Comparison of ENCODE assay signal across 18 cellular contexts in genomic region chr12:124302807-124303578, GRCh38. TPM values are rescaled to one million over a fixed set of nuclear protein-coding genes. Genes with fewer than 3 reads are reported as not detected.
DNase-seq lines count a peak whose midpoint lies in the region; ATAC-seq and TF ChIP-seq lines count a peak whose summit lies in the region.
"Had no signal": no experiment of that assay in that cellular context is flagged by ENCODE, and none has a peak within 500 bp of the region (broad histone marks: within the 10 kb centered on the region; RNA-seq: fewer than 3 reads in every experiment).

No MANE protein-coding gene starts in this region.

- in situ Hi-C loops in IMR-90 (cut with MboI; ENCODE audit: low sequenced_read_pairs): no loop called here

- H3K4ac ChIP-seq in IMR-90 (ENCODE audit: low read depth, low read length): no peak overlapping the region

- 57% methylated on average over 7 of the region's 27 CpGs; no CpG with 5 or more reads in 1 of the 2 experiments for WGBS in IMR-90 (ENCODE audit: extremely low coverage in 2 of 2, insufficient read length in 1 of 2), 2 experiments

- CTCF ChIA-PET in IMR-90 (lab: Yijun Ruan, JAX): no interaction called here
- CTCF ChIA-PET in CD4-positive, alpha-beta memory T cell (lab: Charles Lee; ENCODE audit: partially characterized antibody): no interaction called here

- no peak overlapping the region for H2BK20ac ChIP-seq in IMR-90 (ENCODE audit: low read depth, low read length)

- no peaks in the 10 kb centered on the region for H3K79me1 ChIP-seq in IMR-90 (ENCODE audit: low read depth in 1 of 2, low read length in 2 of 2)

- dilution Hi-C loops in IMR-90 (cut with HindIII; ENCODE audit: low sequenced_read_pairs, unreplicated experiment): no loop called here

- H3K9me3 ChIP-seq in IMR-90 (ENCODE audit: control insufficient read depth, insufficient read depth, low read length): peaks cover 4% of the 10 kb centered on the region
- no peaks in the 10 kb centered on the region for H3K9me3 ChIP-seq in mucosa of stomach (ENCODE audit: control insufficient read depth, low read length)
- no peaks in the 10 kb centered on the region for H3K9me3 ChIP-seq in CD4-positive, alpha-beta memory T cell (ENCODE audit: control insufficient read depth in 1 of 2, low read length in 2 of 2)

- H3K9me3 Mint-ChIP-seq in GM23338 (no peaks in the 10 kb centered on the region), glutamatergic neuron (ENCODE audit: unreplicated experiment) (peaks cover 6% of the 10 kb centered on the region)
- H3K9me3 Mint-ChIP-seq in CD4-positive, alpha-beta memory T cell: no peaks in the 10 kb centered on the region
- H3K9me3 Mint-ChIP-seq: CD14-positive monocyte had no signal

- TF ChIP-seq POLR2A in IMR-90 (IDR thresholded peaks at IDR 0.05; ENCODE audit: low read depth, low read length): no peak

- H3K4me1 ChIP-seq in GM23338 (ENCODE audit: insufficient read depth) (peaks cover 5% of the 10 kb centered on the region; the same call in 1 of the 2 replicates), IMR-90 (ENCODE audit: control insufficient read depth, insufficient read depth, low read length) (no peaks in the 10 kb centered on the region), mucosa of stomach (ENCODE audit: control insufficient read depth, insufficient read depth, low read length) (peaks cover 85% of the 10 kb centered on the region)
- H3K4me1 ChIP-seq in CD4-positive, alpha-beta memory T cell (ENCODE audit: insufficient read depth, low read length): no peaks in the 10 kb centered on the region

- no peak overlapping the region for H4K8ac ChIP-seq in IMR-90 (ENCODE audit: low read depth in 2 of 2, low read length in 2 of 2)

- H3K14ac ChIP-seq in IMR-90 (replicated peaks; ENCODE audit: low read depth, low read length): no peak overlapping the region

- H4K91ac ChIP-seq in IMR-90 (ENCODE audit: insufficient read depth, low read depth, low read length): no peak overlapping the region

- no peaks in the 10 kb centered on the region for H3K9me2 ChIP-seq in GM23338 (ENCODE audit: insufficient read depth)

- no TSS peak for BruUV-seq in IMR-90 (replicated peaks; lab: Mats Ljungman, UMichigan)

- H3K36me3 ChIP-seq in GM23338 (ENCODE audit: insufficient read depth) (no peaks in the 10 kb centered on the region), IMR-90 (ENCODE audit: control insufficient read depth, insufficient read depth, low read length) (no peaks in the 10 kb centered on the region), mucosa of stomach (ENCODE audit: control insufficient read depth, insufficient read depth, low read length) (peaks cover 21% of the 10 kb centered on the region)
- H3K36me3 ChIP-seq in CD4-positive, alpha-beta memory T cell (ENCODE audit: insufficient read depth, low read length): no peaks in the 10 kb centered on the region

- H3K18ac ChIP-seq in IMR-90 (ENCODE audit: low read depth, low read length): no peak overlapping the region

- no peaks in the 10 kb centered on the region for H3F3A ChIP-seq in GM23338 (replicated peaks; ENCODE audit: low read depth)

- DNase-seq in GM23338 (ENCODE audit: low spot score) (no peak), IMR-90 (no peak), glutamatergic neuron (peak; percentile 22), mesenteric fat pad (ENCODE audit: low spot score) (no peak), GF-D8 (lab: John Stamatoyannopoulos, UW) (no peak), kidney glomerular epithelial cell (lab: John Stamatoyannopoulos, UW) (no peak)
- DNase-seq in CD4-positive, alpha-beta memory T cell: no peak
- DNase-seq: COR-L47, KBM-7, NCI-H1417 treated with DMSO at 0.1 percent for 48 hours, NCI-H1930, NCI-H2171 treated with DMSO at 0.1 percent for 48 hours, NCI-H774, PC-3 had no signal

- H3K9me1 ChIP-seq in IMR-90 (ENCODE audit: insufficient read depth, low read length): no peaks in the 10 kb centered on the region

- H2BK15ac ChIP-seq in IMR-90 (ENCODE audit: low read depth, low read length): no peak overlapping the region

- H3K27ac Mint-ChIP-seq in GM23338: no peak overlapping the region
- no peak overlapping the region for H3K27ac Mint-ChIP-seq in glutamatergic neuron (ENCODE audit: unreplicated experiment)
- H3K27ac Mint-ChIP-seq in CD4-positive, alpha-beta memory T cell: no peak overlapping the region
- H3K27ac Mint-ChIP-seq: CD14-positive monocyte had no signal

- no peak overlapping the region for H3K56ac ChIP-seq in IMR-90 (ENCODE audit: extremely low read depth, insufficient read depth, low read length)

- H3K4me1 Mint-ChIP-seq in GM23338: peaks cover 6% of the 10 kb centered on the region; the same call in 2 of the 3 replicates
- peaks cover 20% of the 10 kb centered on the region for H3K4me1 Mint-ChIP-seq in glutamatergic neuron (ENCODE audit: low read depth, unreplicated experiment)
- no peaks in the 10 kb centered on the region for H3K4me1 Mint-ChIP-seq in CD4-positive, alpha-beta memory T cell
- H3K4me1 Mint-ChIP-seq: CD14-positive monocyte had no signal

- POLR2A ChIA-PET in IMR-90 (lab: Charles Lee; ENCODE audit: unreplicated experiment): no interaction called here
- POLR2A ChIA-PET in CD4-positive, alpha-beta memory T cell (lab: Charles Lee; ENCODE audit: partially characterized antibody): no interaction called here

- H3K9ac ChIP-seq in IMR-90 (ENCODE audit: low read depth, low read length) (no peak overlapping the region), mucosa of stomach (ENCODE audit: low read length) (peak overlapping the region; percentile 22)

- H2AK5ac ChIP-seq in IMR-90 (ENCODE audit: low read depth, low read length): no peak overlapping the region

- H3K4me2 ChIP-seq in GM23338: no peak overlapping the region
- no peak overlapping the region for H3K4me2 ChIP-seq in IMR-90 (ENCODE audit: low read depth, low read length)

- H2BK5ac ChIP-seq in IMR-90 (ENCODE audit: low read depth, low read length, poor library complexity, severe bottlenecking): no peak overlapping the region

- H4K20me1 ChIP-seq in GM23338 (replicated peaks; ENCODE audit: insufficient read depth) (no peaks in the 10 kb centered on the region), IMR-90 (ENCODE audit: insufficient read depth, low read length) (no peaks in the 10 kb centered on the region)

- H3K27ac ChIP-seq in GM23338 (ENCODE audit: low read depth) (no peak overlapping the region), IMR-90 (ENCODE audit: insufficient read depth, low read length) (no peak overlapping the region)
- H3K27ac ChIP-seq in CD4-positive, alpha-beta memory T cell (ENCODE audit: low read depth, low read length): no peak overlapping the region
- H3K27ac ChIP-seq: HL-60 had no signal

- H3K4me3 ChIP-seq in GM23338 (no peak overlapping the region), IMR-90 (ENCODE audit: insufficient read depth, low read depth, low read length) (no peak overlapping the region), mucosa of stomach (ENCODE audit: low read length) (no peak overlapping the region)
- H3K4me3 ChIP-seq in CD4-positive, alpha-beta memory T cell (ENCODE audit: low read length in 2 of 2): no peak overlapping the region

- H2AFZ ChIP-seq in GM23338 (no peak overlapping the region), IMR-90 (replicated peaks; ENCODE audit: low read length, poor library complexity) (no peak overlapping the region)

- peaks cover 10% of the 10 kb centered on the region for H3K36me3 Mint-ChIP-seq in GM23338 (ENCODE audit: low read depth)
- H3K36me3 Mint-ChIP-seq in glutamatergic neuron (ENCODE audit: unreplicated experiment): no peaks in the 10 kb centered on the region
- H3K36me3 Mint-ChIP-seq in CD4-positive, alpha-beta memory T cell: no peaks in the 10 kb centered on the region
- H3K36me3 Mint-ChIP-seq: CD14-positive monocyte had no signal

- no peaks in the 10 kb centered on the region for H3K27me3 ChIP-seq in GM23338 (ENCODE audit: insufficient read depth)
- peaks cover 46% of the 10 kb centered on the region for H3K27me3 ChIP-seq in IMR-90 (ENCODE audit: control insufficient read depth, insufficient read depth, low read length)
- peaks cover 4% of the 10 kb centered on the region for H3K27me3 ChIP-seq in mucosa of stomach (ENCODE audit: control insufficient read depth, insufficient read depth, low read length)
- H3K27me3 ChIP-seq in CD4-positive, alpha-beta memory T cell (ENCODE audit: insufficient read depth, low read length): no peaks in the 10 kb centered on the region

- H3K79me2 ChIP-seq in GM23338 (replicated peaks; ENCODE audit: insufficient read depth): peaks cover 17% of the 10 kb centered on the region

- peak in 1 of 2 experiments; percentile 26; a peak in 2 of 4 replicates for TF ChIP-seq CTCF in GM23338 (conservative IDR thresholded peaks at IDR 0.05; ENCODE audit: low read depth in 2 of 2)
- TF ChIP-seq CTCF in IMR-90 (conservative IDR thresholded peaks at IDR 0.05; ENCODE audit: low read depth, low read length): no peak
- no peak for TF ChIP-seq CTCF in glutamatergic neuron (IDR thresholded peaks at IDR 0.05; ENCODE audit: partially characterized antibody, unreplicated experiment)

- no peak for TF ChIP-seq RAD21 in IMR-90 (IDR thresholded peaks at IDR 0.05; ENCODE audit: low read length)

- no peak overlapping the region for H3K23ac ChIP-seq in IMR-90 (ENCODE audit: low read depth, low read length)

- peak; percentile 21 for ATAC-seq in GM23338
- no peak for ATAC-seq in IMR-90 (ENCODE audit: low read depth)
- ATAC-seq: PC-3 had no signal

- H2BK120ac ChIP-seq in IMR-90 (ENCODE audit: low read depth, low read length): no peak overlapping the region

- H4K5ac ChIP-seq in IMR-90 (ENCODE audit: low read depth, low read length): no peak overlapping the region

- H2AK9ac ChIP-seq in IMR-90 (replicated peaks; ENCODE audit: low read depth, low read length, poor library complexity): peak overlapping the region; percentile 55

- intact Hi-C loops in IMR-90 (cut with micrococcal nuclease): no loop called here
- intact Hi-C loops in CD4-positive, alpha-beta memory T cell (cut with micrococcal nuclease): no loop called here

- no peak overlapping the region for H3K4me3 Mint-ChIP-seq in GM23338
- no peak overlapping the region for H3K4me3 Mint-ChIP-seq in glutamatergic neuron (ENCODE audit: unreplicated experiment)
- H3K4me3 Mint-ChIP-seq in CD4-positive, alpha-beta memory T cell: no peak overlapping the region
- H3K4me3 Mint-ChIP-seq: CD14-positive monocyte had no signal

- H3K27me3 Mint-ChIP-seq in GM23338 (ENCODE audit: insufficient read depth, low read depth, poor library complexity) (peaks cover 16% of the 10 kb centered on the region), glutamatergic neuron (ENCODE audit: unreplicated experiment) (peaks cover 6% of the 10 kb centered on the region)
- H3K27me3 Mint-ChIP-seq in CD4-positive, alpha-beta memory T cell: peaks cover 3 to 6% of the 10 kb centered on the region in 2 donors

TF ChIP-seq in IMR-90, 13 proteins besides CTCF, POLR2A, EP300 and RAD21 (continues in another document):
- no peak for TF ChIP-seq FOS (IDR thresholded peaks at IDR 0.05; ENCODE audit: low read depth, low read length)

RNA-seq across cellular contexts. Expression of gene RFLNA, which starts 8.1 kb away (rescaled TPM):
- 16.2 and 20.4 TPM in 2 replicates for total RNA-seq in GM23338 (2014; rRNA removed; shearing (Covaris generic))
- polyA plus RNA-seq in GM23338 (2016; fragmentation: Nextera tagmentation; extraction: Ambion mirVana) (3.8 and 3.9 TPM in 2 replicates), IMR-90 (2012; rRNA removed) (not detected in 2 replicates)
- total RNA-seq in IMR-90 (2012; rRNA removed) (not detected in 2 replicates), glutamatergic neuron (ENCODE audit: unreplicated experiment) (36.9 TPM), mesenteric fat pad (not detected)
- not detected in 2 replicates for polyA plus RNA-seq in IMR-90 (2012; cell fraction: cytosol; rRNA removed)
- not detected in 2 replicates for polyA plus RNA-seq in IMR-90 (2012; cell fraction: nucleus; rRNA removed; ENCODE audit: low replicate concordance)
- total RNA-seq in CD4-positive, alpha-beta memory T cell: not detected
- polyA plus RNA-seq in CD4-positive, alpha-beta memory T cell: not detected
- total RNA-seq: NCI-H460, PC-3 had no signal
- polyA plus RNA-seq: CD14-positive monocyte had no signal

Comparison
In these comparisons a context has a peak if more than half of its experiments do, and no peak if none do; other contexts are left out.
1. RNA of gene RFLNA, which starts 8.1 kb away (total RNA-seq): 36.9 TPM in glutamatergic neuron (single experiment) and 16.2 to 20.4 TPM in GM23338; not detected in IMR-90, not detected in mesenteric fat pad (single experiment) and not detected in CD4-positive, alpha-beta memory T cell; every median in the first group is over 10 times any median in the second.